In genomic region chr3:41681479-41681878, GRCh38 we compare ENCODE assay signal across 8 cellular contexts.
DNase-seq lines count a peak whose midpoint lies in the region; ATAC-seq, FAIRE-seq and TF ChIP-seq lines count a peak whose summit lies in the region.

No MANE protein-coding gene starts in this region.

- no peak for TF ChIP-seq CTCF in fibroblast of pulmonary artery (IDR thresholded peaks at IDR 0.05; ENCODE audit: low read length, missing control alignments)

- H3K4me3 ChIP-seq in fibroblast of pulmonary artery (replicated peaks; ENCODE audit: low read depth, low read length) (no peak overlapping the region), skeletal muscle cell (ENCODE audit: low read depth, low read length) (no peak overlapping the region)

- DNase-seq in H4 (ENCODE audit: low spot score) = peak; percentile 86
- peak; percentile 97 for DNase-seq in RCC 7860 (ENCODE audit: low spot score)
- DNase-seq in fibroblast of pulmonary artery (ENCODE audit: low read depth) = peak; percentile 94
- peak; percentile 91 for DNase-seq in skeletal muscle cell (ENCODE audit: low read depth)
- DNase-seq in UCSD-AML1 (lab: John Stamatoyannopoulos, UW; ENCODE audit: unreplicated experiment) = no peak
- DNase-seq in NCI-H510A treated with DMSO at 0.1 percent for 48 hours (lab: John Stamatoyannopoulos, UW) = no peak
- DNase-seq in activated CD4-positive, alpha-beta T cell treated with anti-CD3 and anti-CD28 coated beads, Interleukin-2, amount 50 U/mL, for 4 hours = no peak

- no peak for ATAC-seq in HG02571 (IDR thresholded peaks at IDR 0.05; ENCODE audit: unreplicated experiment)

- FAIRE-seq in RCC 7860 (lab: Jason Lieb, UNC) = peak; percentile 97

Comparison
In these comparisons a context has a peak if more than half of its experiments do, and no peak if none do; other contexts are left out.
1. DNase-seq: peak in H4 (single experiment), RCC 7860 (single experiment), fibroblast of pulmonary artery (single experiment) and skeletal muscle cell (single experiment); none in UCSD-AML1 (single experiment), NCI-H510A treated with DMSO at 0.1 percent for 48 hours (single experiment) and activated CD4-positive, alpha-beta T cell treated with anti-CD3 and anti-CD28 coated beads, Interleukin-2, amount 50 U/mL, for 4 hours (0 of 2).